Comparison of ENCODE assay signal across 1 cellular context in the genomic region with DNA sequence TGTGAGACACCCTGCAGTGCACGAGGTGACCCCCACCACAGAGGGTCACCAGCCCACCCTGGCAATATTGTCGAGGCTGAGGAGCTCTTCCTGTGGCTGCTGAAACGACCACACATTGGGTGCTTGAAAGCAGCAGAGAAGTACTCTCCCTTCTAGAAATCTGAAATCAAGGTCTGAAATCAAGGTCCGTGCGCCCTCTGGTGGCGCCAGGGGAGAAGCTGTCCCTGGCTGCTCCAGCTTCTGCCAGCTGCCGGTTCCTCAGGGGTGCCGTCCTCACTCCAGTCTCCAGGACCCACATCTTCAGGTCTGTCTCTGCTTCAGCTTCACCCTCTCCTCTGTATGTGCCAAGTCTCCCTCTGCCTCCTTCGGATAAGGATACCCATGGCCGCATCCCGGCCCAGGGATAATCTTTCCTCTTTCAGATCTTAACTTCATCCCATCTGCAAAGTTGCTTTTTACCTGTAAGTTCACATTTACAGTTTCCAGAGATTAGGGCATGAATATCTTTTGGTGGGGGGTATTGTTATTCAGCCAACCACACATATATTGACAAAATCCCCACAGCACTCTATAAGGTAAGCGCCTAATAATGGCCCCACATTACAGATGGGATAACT.
TF ChIP-seq lines count a peak whose summit lies in the region.

No MANE protein-coding gene starts in this region.

TF ChIP-seq in IMR-90, 13 proteins besides CTCF, POLR2A, EP300 and RAD21:
- TF ChIP-seq USF2 (IDR thresholded peaks at IDR 0.05; ENCODE audit: low read depth, low read length) (no peak), MAFK (IDR thresholded peaks at IDR 0.05; ENCODE audit: low read depth, low read length) (no peak), SMC3 (IDR thresholded peaks at IDR 0.05; ENCODE audit: low read depth, low read length) (peak; percentile 51), FOS (IDR thresholded peaks at IDR 0.05; ENCODE audit: low read depth, low read length) (no peak), RFX5 (IDR thresholded peaks at IDR 0.05; ENCODE audit: low read depth, low read length) (no peak), BHLHE40 (IDR thresholded peaks at IDR 0.05; ENCODE audit: low read depth, low read length) (no peak)
